Comparison of ENCODE assay signal across 8 cellular contexts in genomic region chr10:79243211-79244067, GRCh38.
DNase-seq lines count a peak whose midpoint lies in the region; ATAC-seq and TF ChIP-seq lines count a peak whose summit lies in the region.

No MANE protein-coding gene starts in this region.

- no peaks in the 10 kb centered on the region for H3K9me3 Mint-ChIP-seq in central memory CD8-positive, alpha-beta T cell

- H3K27me3 ChIP-seq in lower lobe of right lung (ENCODE audit: low read depth) = no peaks in the 10 kb centered on the region

- H3K4me1 ChIP-seq in lower lobe of right lung = peaks cover 87% of the 10 kb centered on the region

- DNase-seq in CD1c-positive myeloid dendritic cell (ENCODE audit: extremely low spot score) (peak; percentile 71), lower lobe of right lung (peak; percentile 64)
- peak; percentile 16 to 46 (median 28) for DNase-seq in activated CD4-positive, CD25-positive, alpha-beta regulatory T cell (lab: John Stamatoyannopoulos, UW)
- DNase-seq in central memory CD8-positive, alpha-beta T cell (ENCODE audit: low spot score in 2 of 2) = peak; percentile 26 to 30
- DNase-seq in stimulated activated CD8-positive, alpha-beta memory T cell treated with anti-CD3 and anti-CD28 coated beads, Interleukin-12 subunit alpha, Interleukin-12 subunit beta, amount 100 ng/mL, for 4 hours (ENCODE audit: low read depth) = peak; percentile 49

- peak overlapping the region; percentile 73 for H3K27ac ChIP-seq in lower lobe of right lung

- H3K4me3 Mint-ChIP-seq in central memory CD8-positive, alpha-beta T cell = peak overlapping the region; percentile 83

- intact Hi-C loops in lower lobe of right lung (cut with DNase I) = no loop called here

- peak; percentile 53 for ATAC-seq in GM19328 (IDR thresholded peaks at IDR 0.05; ENCODE audit: unreplicated experiment)
- ATAC-seq in HG03460 (IDR thresholded peaks at IDR 0.05; ENCODE audit: unreplicated experiment) = peak; percentile 37
- peak; percentile 75 for ATAC-seq in central memory CD8-positive, alpha-beta T cell (replicated peaks; ENCODE audit: extremely low read depth, poor library complexity, severe bottlenecking)
- ATAC-seq in lower lobe of right lung = peak; percentile 31 to 38
- no peak for ATAC-seq in HG03196 (IDR thresholded peaks at IDR 0.05; ENCODE audit: unreplicated experiment)

- H3K27ac Mint-ChIP-seq in central memory CD8-positive, alpha-beta T cell (ENCODE audit: low read depth) = peak overlapping the region; percentile 97

- TF ChIP-seq CTCF in lower lobe of right lung (IDR thresholded peaks at IDR 0.05) = no peak

- H3K4me1 Mint-ChIP-seq in central memory CD8-positive, alpha-beta T cell = peaks cover 55% of the 10 kb centered on the region

- no peaks in the 10 kb centered on the region for H3K36me3 ChIP-seq in lower lobe of right lung

- peaks cover 3% of the 10 kb centered on the region for H3K36me3 Mint-ChIP-seq in central memory CD8-positive, alpha-beta T cell (ENCODE audit: insufficient read depth)

- H3K4me3 ChIP-seq in lower lobe of right lung = peak overlapping the region; percentile 54

- no peaks in the 10 kb centered on the region for H3K9me3 ChIP-seq in lower lobe of right lung

- H3K27me3 Mint-ChIP-seq in central memory CD8-positive, alpha-beta T cell = no peaks in the 10 kb centered on the region
